14 cellular contexts compared by ENCODE assay signal in genomic region chr21:32083175-32083574, GRCh38.
DNase-seq lines count a peak whose midpoint lies in the region; ATAC-seq and TF ChIP-seq lines count a peak whose summit lies in the region.
"Had no signal": no experiment of that assay in that cellular context is flagged by ENCODE, and none has a peak within 500 bp of the region (broad histone marks: within the 10 kb centered on the region; RNA-seq: fewer than 3 reads in every experiment).

No MANE protein-coding gene starts in this region.

- DNase-seq in Daoy (ENCODE audit: low read depth) (peak; percentile 76), NCI-H1436 (lab: John Stamatoyannopoulos, UW) (peak; percentile 85), NCI-H524 (lab: John Stamatoyannopoulos, UW) (peak; percentile 91 to 96), fibroblast of lung (ENCODE audit: low read depth in 2 of 2) (peak; percentile 4), hippocampal formation (lab: John Stamatoyannopoulos, UW) (no peak), NCI-H1930 (lab: John Stamatoyannopoulos, UW) (no peak), ureter (ENCODE audit: low spot score) (no peak)
- DNase-seq: activated CD4-positive, CD25-positive, alpha-beta regulatory T cell; colonic mucosa; ovary; substantia nigra; T-helper 17 cell had no signal

- H3K79me2 ChIP-seq in fibroblast of lung (ENCODE audit: control insufficient read depth, insufficient read depth, low read length), result no peaks in the 10 kb centered on the region

- no peak overlapping the region for H3K9ac ChIP-seq in fibroblast of lung (ENCODE audit: insufficient read depth, low read length)

- H2AFZ ChIP-seq in fibroblast of lung (ENCODE audit: low read length), result no peak overlapping the region

- H3K4me2 ChIP-seq in fibroblast of lung (ENCODE audit: extremely low read depth, insufficient read depth, low read length), result no peak overlapping the region

- no peak overlapping the region for H3K4me3 ChIP-seq in fibroblast of lung (replicated peaks in 1 of 4; ENCODE audit: control extremely low read depth in 1 of 4, insufficient read depth in 1 of 4, low read depth in 3 of 4, low read length in 4 of 4)
- H3K4me3 ChIP-seq: colonic mucosa, ovary had no signal

- H4K20me1 ChIP-seq in fibroblast of lung (ENCODE audit: control insufficient read depth, extremely low read depth, insufficient read depth, low read length), result no peaks in the 10 kb centered on the region

- no peaks in the 10 kb centered on the region for H3K4me1 ChIP-seq in fibroblast of lung (ENCODE audit: control insufficient read depth, extremely low read depth, insufficient read depth, low read length)
- H3K4me1 ChIP-seq: colonic mucosa had no signal

- TF ChIP-seq POLR2A in GM18505 (IDR thresholded peaks at IDR 0.05; ENCODE audit: borderline replicate concordance, extremely low read depth, insufficient read depth, insufficient read length), result no peak

- H3K36me3 ChIP-seq in fibroblast of lung (ENCODE audit: control insufficient read depth, insufficient read depth, low read length), result no peaks in the 10 kb centered on the region
- H3K36me3 ChIP-seq: colonic mucosa, ovary had no signal

- no peaks in the 10 kb centered on the region for H3K9me3 ChIP-seq in fibroblast of lung (ENCODE audit: control insufficient read depth, insufficient read depth, low read depth, low read length)
- H3K9me3 ChIP-seq: colonic mucosa, ovary had no signal

- TF ChIP-seq CTCF in fibroblast of lung (conservative IDR thresholded peaks at IDR 0.05 in 1 of 2, IDR thresholded peaks at IDR 0.05 in 1 of 2; ENCODE audit: low read depth in 1 of 2, low read length in 2 of 2), result no peak

- no peak overlapping the region for H3K27ac ChIP-seq in fibroblast of lung (ENCODE audit: insufficient read depth, low read length)
- H3K27ac ChIP-seq: colonic mucosa, ovary had no signal

- no peaks in the 10 kb centered on the region for H3K27me3 ChIP-seq in fibroblast of lung (ENCODE audit: control insufficient read depth, insufficient read depth, low read length)
- H3K27me3 ChIP-seq: colonic mucosa, ovary had no signal

- ATAC-seq in GM18505 (IDR thresholded peaks at IDR 0.05; ENCODE audit: unreplicated experiment), result no peak
- ATAC-seq: Right ventricle myocardium inferior, T-helper 17 cell had no signal

Comparison
In these comparisons a context has a peak if more than half of its experiments do, and no peak if none do; other contexts are left out.
1. DNase-seq: peak in Daoy (single experiment), NCI-H1436 (single experiment), NCI-H524 (2 of 2) and fibroblast of lung (2 of 2); none in hippocampal formation (0 of 2), NCI-H1930 (0 of 2) and ureter (single experiment).